ENCODE assay signal across 1 cellular context in the genomic region with DNA sequence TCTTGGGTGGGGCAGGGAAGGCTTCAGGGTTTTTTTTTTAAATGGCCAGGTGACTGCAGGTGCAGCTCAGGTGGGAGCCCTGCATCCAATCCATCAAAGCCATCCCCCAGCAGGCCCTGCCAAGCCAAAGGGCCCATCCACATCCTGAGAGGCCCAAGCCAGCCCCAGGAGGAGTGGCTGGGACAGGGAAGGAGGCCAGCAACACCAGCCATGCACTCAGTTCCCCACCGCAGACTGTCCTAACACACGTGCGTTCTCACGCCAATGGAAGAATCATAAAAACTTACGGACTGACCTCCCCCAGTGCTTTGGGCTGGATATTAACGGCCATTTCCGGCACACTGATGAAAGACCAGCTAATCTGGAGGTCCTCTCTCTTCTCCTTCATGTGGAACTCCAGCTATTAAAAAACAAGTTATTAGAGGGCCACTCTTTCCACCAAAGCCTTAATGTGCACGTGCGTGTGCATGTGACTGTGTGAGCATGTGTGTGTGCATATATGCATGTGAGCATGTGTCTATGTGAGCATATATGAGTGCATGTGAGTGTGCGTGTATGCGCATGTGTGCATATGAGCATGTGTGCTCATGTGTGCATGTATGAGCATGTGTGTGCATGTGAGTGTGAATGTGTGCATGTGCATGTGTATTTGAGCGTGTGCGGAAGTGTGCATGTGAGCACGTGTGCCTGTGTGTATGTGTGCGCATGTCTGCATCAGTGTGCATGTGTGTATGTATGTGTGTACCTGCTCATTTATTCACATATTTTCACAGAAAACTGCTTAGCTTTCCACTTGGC.
TF ChIP-seq lines count a peak whose summit lies in the region.

No MANE protein-coding gene starts in this region.

TF ChIP-seq in GM12878, 131 proteins besides CTCF, POLR2A, EP300 and RAD21:
- TF ChIP-seq ASH2L (IDR thresholded peaks at IDR 0.05; ENCODE audit: borderline replicate concordance, low read depth) (no peak), TCF3 (IDR thresholded peaks at IDR 0.05; ENCODE audit: borderline replicate concordance, insufficient read depth, low read depth, low read length) (0 out of 2 replicates have a peak, but pooled peaks have one; percentile 40), ZNF24 (IDR thresholded peaks at IDR 0.05) (no peak), IKZF2 (IDR thresholded peaks at IDR 0.05) (no peak), POU2F2 (IDR thresholded peaks at IDR 0.05; ENCODE audit: borderline replicate concordance, low read depth, low read length) (no peak), NR2C2 (IDR thresholded peaks at IDR 0.05; ENCODE audit: borderline replicate concordance, control insufficient read depth, insufficient read length, low read depth) (no peak), JUNB (IDR thresholded peaks at IDR 0.05) (no peak), ZBED1 (IDR thresholded peaks at IDR 0.05; ENCODE audit: borderline replicate concordance) (no peak), CREB1 (IDR thresholded peaks at IDR 0.05; ENCODE audit: low read depth) (no peak), STAT1 (conservative IDR thresholded peaks at IDR 0.05) (no peak), NR2F1 (conservative IDR thresholded peaks at IDR 0.05) (no peak), MTA3 (IDR thresholded peaks at IDR 0.05; ENCODE audit: borderline replicate concordance, low read length) (no peak), STAT3 (IDR thresholded peaks at IDR 0.05; ENCODE audit: low read depth, low read length) (no peak), EZH2 (IDR thresholded peaks at IDR 0.05; ENCODE audit: borderline replicate concordance, control insufficient read depth, low read depth, low read length) (no peak), RBBP5 (conservative IDR thresholded peaks at IDR 0.05) (no peak)
- TF ChIP-seq, protein P1, sequence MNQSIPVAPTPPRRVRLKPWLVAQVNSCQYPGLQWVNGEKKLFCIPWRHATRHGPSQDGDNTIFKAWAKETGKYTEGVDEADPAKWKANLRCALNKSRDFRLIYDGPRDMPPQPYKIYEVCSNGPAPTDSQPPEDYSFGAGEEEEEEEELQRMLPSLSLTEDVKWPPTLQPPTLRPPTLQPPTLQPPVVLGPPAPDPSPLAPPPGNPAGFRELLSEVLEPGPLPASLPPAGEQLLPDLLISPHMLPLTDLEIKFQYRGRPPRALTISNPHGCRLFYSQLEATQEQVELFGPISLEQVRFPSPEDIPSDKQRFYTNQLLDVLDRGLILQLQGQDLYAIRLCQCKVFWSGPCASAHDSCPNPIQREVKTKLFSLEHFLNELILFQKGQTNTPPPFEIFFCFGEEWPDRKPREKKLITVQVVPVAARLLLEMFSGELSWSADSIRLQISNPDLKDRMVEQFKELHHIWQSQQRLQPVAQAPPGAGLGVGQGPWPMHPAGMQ (IDR thresholded peaks at IDR 0.05; ENCODE audit: borderline replicate concordance), result no peak
- TF ChIP-seq, protein P2, sequence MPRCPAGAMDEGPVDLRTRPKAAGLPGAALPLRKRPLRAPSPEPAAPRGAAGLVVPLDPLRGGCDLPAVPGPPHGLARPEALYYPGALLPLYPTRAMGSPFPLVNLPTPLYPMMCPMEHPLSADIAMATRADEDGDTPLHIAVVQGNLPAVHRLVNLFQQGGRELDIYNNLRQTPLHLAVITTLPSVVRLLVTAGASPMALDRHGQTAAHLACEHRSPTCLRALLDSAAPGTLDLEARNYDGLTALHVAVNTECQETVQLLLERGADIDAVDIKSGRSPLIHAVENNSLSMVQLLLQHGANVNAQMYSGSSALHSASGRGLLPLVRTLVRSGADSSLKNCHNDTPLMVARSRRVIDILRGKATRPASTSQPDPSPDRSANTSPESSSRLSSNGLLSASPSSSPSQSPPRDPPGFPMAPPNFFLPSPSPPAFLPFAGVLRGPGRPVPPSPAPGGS (IDR thresholded peaks at IDR 0.05; ENCODE audit: borderline replicate concordance, insufficient read depth, low read depth, low read length, poor library complexity, severe bottlenecking), result peak; percentile 98
- TF ChIP-seq, protein P3, sequence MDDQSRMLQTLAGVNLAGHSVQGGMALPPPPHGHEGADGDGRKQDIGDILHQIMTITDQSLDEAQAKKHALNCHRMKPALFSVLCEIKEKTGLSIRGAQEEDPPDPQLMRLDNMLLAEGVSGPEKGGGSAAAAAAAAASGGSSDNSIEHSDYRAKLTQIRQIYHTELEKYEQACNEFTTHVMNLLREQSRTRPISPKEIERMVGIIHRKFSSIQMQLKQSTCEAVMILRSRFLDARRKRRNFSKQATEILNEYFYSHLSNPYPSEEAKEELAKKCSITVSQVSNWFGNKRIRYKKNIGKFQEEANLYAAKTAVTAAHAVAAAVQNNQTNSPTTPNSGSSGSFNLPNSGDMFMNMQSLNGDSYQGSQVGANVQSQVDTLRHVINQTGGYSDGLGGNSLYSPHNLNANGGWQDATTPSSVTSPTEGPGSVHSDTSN (IDR thresholded peaks at IDR 0.05; ENCODE audit: insufficient replicate concordance, low read depth, low read length), result peak; percentile 56
- TF ChIP-seq, protein P4, sequence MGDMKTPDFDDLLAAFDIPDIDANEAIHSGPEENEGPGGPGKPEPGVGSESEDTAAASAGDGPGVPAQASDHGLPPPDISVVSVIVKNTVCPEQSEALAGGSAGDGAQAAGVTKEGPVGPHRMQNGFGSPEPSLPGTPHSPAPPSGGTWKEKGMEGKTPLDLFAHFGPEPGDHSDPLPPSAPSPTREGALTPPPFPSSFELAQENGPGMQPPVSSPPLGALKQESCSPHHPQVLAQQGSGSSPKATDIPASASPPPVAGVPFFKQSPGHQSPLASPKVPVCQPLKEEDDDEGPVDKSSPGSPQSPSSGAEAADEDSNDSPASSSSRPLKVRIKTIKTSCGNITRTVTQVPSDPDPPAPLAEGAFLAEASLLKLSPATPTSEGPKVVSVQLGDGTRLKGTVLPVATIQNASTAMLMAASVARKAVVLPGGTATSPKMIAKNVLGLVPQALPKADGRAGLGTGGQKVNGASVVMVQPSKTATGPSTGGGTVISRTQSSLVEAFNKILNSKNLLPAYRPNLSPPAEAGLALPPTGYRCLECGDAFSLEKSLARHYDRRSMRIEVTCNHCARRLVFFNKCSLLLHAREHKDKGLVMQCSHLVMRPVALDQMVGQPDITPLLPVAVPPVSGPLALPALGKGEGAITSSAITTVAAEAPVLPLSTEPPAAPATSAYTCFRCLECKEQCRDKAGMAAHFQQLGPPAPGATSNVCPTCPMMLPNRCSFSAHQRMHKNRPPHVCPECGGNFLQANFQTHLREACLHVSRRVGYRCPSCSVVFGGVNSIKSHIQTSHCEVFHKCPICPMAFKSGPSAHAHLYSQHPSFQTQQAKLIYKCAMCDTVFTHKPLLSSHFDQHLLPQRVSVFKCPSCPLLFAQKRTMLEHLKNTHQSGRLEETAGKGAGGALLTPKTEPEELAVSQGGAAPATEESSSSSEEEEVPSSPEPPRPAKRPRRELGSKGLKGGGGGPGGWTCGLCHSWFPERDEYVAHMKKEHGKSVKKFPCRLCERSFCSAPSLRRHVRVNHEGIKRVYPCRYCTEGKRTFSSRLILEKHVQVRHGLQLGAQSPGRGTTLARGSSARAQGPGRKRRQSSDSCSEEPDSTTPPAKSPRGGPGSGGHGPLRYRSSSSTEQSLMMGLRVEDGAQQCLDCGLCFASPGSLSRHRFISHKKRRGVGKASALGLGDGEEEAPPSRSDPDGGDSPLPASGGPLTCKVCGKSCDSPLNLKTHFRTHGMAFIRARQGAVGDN (IDR thresholded peaks at IDR 0.05), result no peak
- TF ChIP-seq, protein P5, sequence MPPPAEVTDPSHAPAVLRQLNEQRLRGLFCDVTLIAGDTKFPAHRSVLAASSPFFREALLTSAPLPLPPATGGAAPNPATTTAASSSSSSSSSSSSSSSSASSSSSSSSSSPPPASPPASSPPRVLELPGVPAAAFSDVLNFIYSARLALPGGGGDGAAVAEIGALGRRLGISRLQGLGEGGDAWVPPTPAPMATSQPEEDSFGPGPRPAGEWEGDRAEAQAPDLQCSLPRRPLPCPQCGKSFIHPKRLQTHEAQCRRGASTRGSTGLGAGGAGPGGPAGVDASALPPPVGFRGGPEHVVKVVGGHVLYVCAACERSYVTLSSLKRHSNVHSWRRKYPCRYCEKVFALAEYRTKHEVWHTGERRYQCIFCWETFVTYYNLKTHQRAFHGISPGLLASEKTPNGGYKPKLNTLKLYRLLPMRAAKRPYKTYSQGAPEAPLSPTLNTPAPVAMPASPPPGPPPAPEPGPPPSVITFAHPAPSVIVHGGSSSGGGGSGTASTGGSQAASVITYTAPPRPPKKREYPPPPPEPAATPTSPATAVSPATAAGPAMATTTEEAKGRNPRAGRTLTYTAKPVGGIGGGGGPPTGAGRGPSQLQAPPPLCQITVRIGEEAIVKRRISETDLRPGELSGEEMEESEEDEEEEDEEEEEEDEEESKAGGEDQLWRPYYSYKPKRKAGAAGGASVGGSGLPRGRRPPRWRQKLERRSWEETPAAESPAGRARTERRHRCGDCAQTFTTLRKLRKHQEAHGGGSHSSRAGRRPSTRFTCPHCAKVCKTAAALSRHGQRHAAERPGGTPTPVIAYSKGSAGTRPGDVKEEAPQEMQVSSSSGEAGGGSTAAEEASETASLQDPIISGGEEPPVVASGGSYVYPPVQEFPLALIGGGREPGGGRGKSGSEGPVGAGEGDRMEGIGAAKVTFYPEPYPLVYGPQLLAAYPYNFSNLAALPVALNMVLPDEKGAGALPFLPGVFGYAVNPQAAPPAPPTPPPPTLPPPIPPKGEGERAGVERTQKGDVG (CRISPR knock-in tag; IDR thresholded peaks at IDR 0.05), result no peak
